ENCODE assay signal across 9 cellular contexts in the genomic region with DNA sequence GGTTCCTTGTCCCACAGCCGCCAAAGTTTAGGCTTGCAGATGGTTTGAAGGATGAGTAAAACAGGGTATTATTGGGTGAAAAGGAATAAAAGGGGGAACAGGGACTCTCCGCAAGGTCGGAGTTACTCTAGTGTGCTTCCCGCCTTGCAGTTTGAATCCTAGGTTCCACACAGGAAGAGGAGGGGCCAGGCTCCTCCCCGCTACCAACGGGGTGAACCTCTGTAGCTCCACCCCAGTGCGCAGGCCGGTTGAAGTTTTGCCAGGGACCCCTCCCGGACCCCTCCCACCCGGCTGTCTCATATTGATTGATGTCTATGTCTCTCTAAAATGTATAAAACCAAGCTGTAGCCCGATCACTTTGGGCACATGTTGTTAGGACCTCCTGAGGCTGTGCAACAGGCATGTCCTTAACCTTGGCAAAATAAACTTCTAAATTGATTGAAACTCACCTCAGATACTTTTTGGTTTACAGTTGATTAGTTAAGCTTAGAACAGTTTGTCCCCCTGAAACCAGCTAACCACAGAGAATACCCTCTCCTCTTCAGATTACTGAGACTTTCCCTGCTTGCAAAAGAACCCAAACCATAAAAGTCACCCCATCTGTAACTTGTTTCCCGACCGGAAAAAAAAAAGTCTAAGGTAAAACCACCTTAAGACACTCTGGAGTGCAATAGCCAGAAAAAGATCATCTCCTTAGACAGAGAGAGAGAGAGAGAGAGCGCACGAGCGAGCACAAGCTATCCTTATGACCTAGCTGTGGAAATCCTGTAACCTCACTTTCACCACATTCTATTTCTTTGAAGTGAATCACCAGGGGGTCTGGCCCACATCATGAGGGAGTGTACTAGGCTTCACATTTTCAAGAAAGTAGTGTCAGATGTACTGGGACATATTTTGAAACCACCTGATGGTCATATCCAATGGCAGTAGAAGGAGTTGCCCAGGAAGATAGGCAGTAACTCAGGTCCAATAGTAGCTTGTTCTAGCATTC. TPM values are rescaled to one million over a fixed set of nuclear protein-coding genes. Genes with fewer than 3 reads are reported as not detected.
DNase-seq lines count a peak whose midpoint lies in the region; ATAC-seq, FAIRE-seq and TF ChIP-seq lines count a peak whose summit lies in the region.
"Had no signal": no experiment of that assay in that cellular context is flagged by ENCODE, and none has a peak within 500 bp of the region (broad histone marks: within the 10 kb centered on the region; RNA-seq: fewer than 3 reads in every experiment).

No MANE protein-coding gene starts in this region.

- POLR2A ChIA-PET in GM12878 (lab: Charles Lee), result interaction anchor here (0.7 kb wide), 1 partner anchor 1470 kb away, joined by 4 read pairs; no protein-coding TSS in a partner anchor

- no peak overlapping the region for H3K27ac Mint-ChIP-seq in activated naive CD4-positive, alpha-beta T cell treated with anti-CD3 and anti-CD28 coated beads, Interleukin-2, amount 10 ng/mL, durations not matched to agents 7 days and 5 days
- H3K27ac Mint-ChIP-seq in chondrocyte (ENCODE audit: unreplicated experiment), result no peak overlapping the region
- H3K27ac Mint-ChIP-seq: CD4-positive, CD25-positive, alpha-beta regulatory T cell had no signal

- TF ChIP-seq POLR2A in GM12878 (IDR thresholded peaks at IDR 0.05; ENCODE audit: low read depth, low read length) (no peak), testis (IDR thresholded peaks at IDR 0.05) (no peak)

- H3K4me1 ChIP-seq in GM12878 (ENCODE audit: control insufficient read depth, insufficient read depth, low read length), result peaks cover 9% of the 10 kb centered on the region; the same call in 1 of the 2 replicates
- no peaks in the 10 kb centered on the region for H3K4me1 ChIP-seq in testis

- H3K27ac ChIP-seq in GM12878 (ENCODE audit: control insufficient read depth, insufficient read depth) (no peak overlapping the region), testis (no peak overlapping the region)

- SMC1A ChIA-PET in GM12878 (lab: Charles Lee; ENCODE audit: uncharacterized antibody, unreplicated experiment), result interaction anchor here (1.5 kb wide), 1 partner anchor 25 kb away, joined by 4 read pairs; no protein-coding TSS in a partner anchor

- no peak overlapping the region for H3K9ac ChIP-seq in GM12878 (ENCODE audit: control insufficient read depth, insufficient read depth, low read length)

- H3K4me2 ChIP-seq in GM12878 (ENCODE audit: control insufficient read depth, insufficient read depth), result peak overlapping the region; percentile 31

- no peaks in the 10 kb centered on the region for H3K79me2 ChIP-seq in GM12878 (ENCODE audit: control insufficient read depth, insufficient read depth, low read length)

- H3K9me3 ChIP-seq in GM12878 (replicated peaks; ENCODE audit: control insufficient read depth, insufficient read depth, low read length) (no peaks in the 10 kb centered on the region), testis (no peaks in the 10 kb centered on the region)

- no TSS peak for BruUV-seq in GM12878 (replicated peaks; lab: Mats Ljungman, UMichigan)

- H3K4me3 Mint-ChIP-seq in activated naive CD4-positive, alpha-beta T cell treated with anti-CD3 and anti-CD28 coated beads, Interleukin-2, amount 10 ng/mL, durations not matched to agents 7 days and 5 days, result no peak overlapping the region
- H3K4me3 Mint-ChIP-seq in chondrocyte (ENCODE audit: unreplicated experiment), result no peak overlapping the region
- H3K4me3 Mint-ChIP-seq: CD4-positive, CD25-positive, alpha-beta regulatory T cell had no signal

- in situ Hi-C loops in GM12878 (cut with MboI), result no loop called here

- peak; percentile 25 for DNase-seq in activated naive CD4-positive, alpha-beta T cell treated with anti-CD3 and anti-CD28 coated beads, Interleukin-2, amount 10 ng/mL, durations not matched to agents 7 days and 5 days
- DNase-seq in activated naive CD4-positive, alpha-beta T cell treated with Interleukin-2 at 50 U/mL for 16 hours, result no peak
- peak; percentile 33 for DNase-seq in GM12878 (ENCODE audit: low read depth, low spot score)
- peak; percentile 44 for DNase-seq in testis
- DNase-seq in chondrocyte (ENCODE audit: low spot score), result no peak
- DNase-seq in T-helper 1 cell, result no peak
- DNase-seq in NK-92 (lab: John Stamatoyannopoulos, UW; ENCODE audit: unreplicated experiment), result no peak

- FAIRE-seq in GM12878 (lab: Jason Lieb, UNC), result peak; percentile 44

- peak; percentile 76 for ATAC-seq in HG03196 (IDR thresholded peaks at IDR 0.05; ENCODE audit: unreplicated experiment)
- peak; percentile 90 for ATAC-seq in GM12878

- H3K9me3 Mint-ChIP-seq in activated naive CD4-positive, alpha-beta T cell treated with anti-CD3 and anti-CD28 coated beads, Interleukin-2, amount 10 ng/mL, durations not matched to agents 7 days and 5 days, result no peaks in the 10 kb centered on the region
- H3K9me3 Mint-ChIP-seq in chondrocyte (ENCODE audit: low read depth), result no peaks in the 10 kb centered on the region

- WGBS in GM12878 (ENCODE audit: insufficient coverage, insufficient replicate concordance, low lambda C conversion rate, missing lambda C conversion rate), result 10% methylated on average over 16 of the region's 16 CpGs
- 51 to 56% methylated on average over 16 of the region's 16 CpGs for WGBS in testis, 2 donors

- TF ChIP-seq CTCF in GM12878 (IDR thresholded peaks at IDR 0.05 in 2 of 3, conservative IDR thresholded peaks at IDR 0.05 in 1 of 3; ENCODE audit: control insufficient read depth in 2 of 3, extremely low read depth in 1 of 3, insufficient read depth in 1 of 3, low read depth in 3 of 3, low read length in 3 of 3) (no peak), testis (IDR thresholded peaks at IDR 0.05) (no peak), chondrocyte (IDR thresholded peaks at IDR 0.05) (no peak)

- H2AFZ ChIP-seq in GM12878 (ENCODE audit: control insufficient read depth, low read depth, low read length), result peak overlapping the region; percentile 47

- TF ChIP-seq RAD21 in GM12878 (IDR thresholded peaks at IDR 0.05; ENCODE audit: insufficient read depth, low read depth, low read length), result no peak

- H3K27me3 ChIP-seq in GM12878 (replicated peaks in 1 of 2; ENCODE audit: control insufficient read depth in 2 of 2, insufficient read depth in 2 of 2, low read length in 1 of 2) (peaks cover 0 to 2% of the 10 kb centered on the region in 2 experiments; a peak in 1 of 4 replicates), testis (no peaks in the 10 kb centered on the region)

- H3K36me3 Mint-ChIP-seq in activated naive CD4-positive, alpha-beta T cell treated with anti-CD3 and anti-CD28 coated beads, Interleukin-2, amount 10 ng/mL, durations not matched to agents 7 days and 5 days, result no peaks in the 10 kb centered on the region
- H3K36me3 Mint-ChIP-seq in chondrocyte (ENCODE audit: low read depth), result no peaks in the 10 kb centered on the region
- H3K36me3 Mint-ChIP-seq: CD4-positive, CD25-positive, alpha-beta regulatory T cell had no signal

- H4K20me1 ChIP-seq in GM12878 (ENCODE audit: control insufficient read depth, insufficient read depth), result no peaks in the 10 kb centered on the region

- CTCF ChIA-PET in activated naive CD4-positive, alpha-beta T cell treated with anti-CD3 and anti-CD28 coated beads, Interleukin-2, amount 10 ng/mL, durations not matched to agents 7 days and 5 days (lab: Charles Lee), result interaction anchor here (1.7 kb wide), 1 partner anchor 62 kb away, joined by 5 read pairs; no protein-coding TSS in a partner anchor
- CTCF ChIA-PET in GM12878 (lab: Yijun Ruan, JAX), result interaction anchor here (0.6 to 1.4 kb wide), 8 partner anchors 8 to 258 kb away, joined by 3 to 7 read pairs (median 3); a partner anchor contains a TSS

- RAD21 ChIA-PET in GM12878 (lab: Charles Lee; ENCODE audit: unreplicated experiment), result interaction anchor here (0.6 to 1.1 kb wide), 5 partner anchors 11 to 201 kb away, joined by 3 to 6 read pairs (median 3); a partner anchor contains a TSS

- peaks cover 2% of the 10 kb centered on the region for H3K4me1 Mint-ChIP-seq in activated naive CD4-positive, alpha-beta T cell treated with anti-CD3 and anti-CD28 coated beads, Interleukin-2, amount 10 ng/mL, durations not matched to agents 7 days and 5 days
- peaks cover 4% of the 10 kb centered on the region for H3K4me1 Mint-ChIP-seq in chondrocyte (ENCODE audit: low read depth)

- intact Hi-C loops in GM12878 (cut with micrococcal nuclease; ENCODE audit: unreplicated experiment) (no loop called here), testis (cut with DNase I; ENCODE audit: low total_unique reads) (no loop called here)

- no peaks in the 10 kb centered on the region for H3K36me3 ChIP-seq in GM12878 (ENCODE audit: control insufficient read depth in 2 of 2, insufficient read depth in 2 of 2, low read length in 1 of 2)
- no peaks in the 10 kb centered on the region for H3K36me3 ChIP-seq in testis (ENCODE audit: low read depth, missing control alignments)

- H3K4me3 ChIP-seq in GM12878, result peak overlapping the region; percentile 25
- H3K4me3 ChIP-seq in testis, result peak overlapping the region in 1 of 2 donors; percentile 29

- H3K27me3 Mint-ChIP-seq in activated naive CD4-positive, alpha-beta T cell treated with anti-CD3 and anti-CD28 coated beads, Interleukin-2, amount 10 ng/mL, durations not matched to agents 7 days and 5 days, result peaks cover 28% of the 10 kb centered on the region
- peaks cover 7% of the 10 kb centered on the region for H3K27me3 Mint-ChIP-seq in chondrocyte (ENCODE audit: low read depth)

- no peak for TF ChIP-seq EP300 in GM12878 (IDR thresholded peaks at IDR 0.05; ENCODE audit: borderline replicate concordance in 1 of 2, control insufficient read depth in 1 of 2, low read depth in 2 of 2, low read length in 2 of 2)

TF ChIP-seq in GM12878, 131 proteins besides CTCF, POLR2A, EP300 and RAD21 (continues in another document):
- TF ChIP-seq YBX1 (IDR thresholded peaks at IDR 0.05), result no peak

RNA-seq across cellular contexts. Expression of a gene that starts 11.3 kb away (rescaled TPM):
- total RNA-seq in GM12878 (2013; cell fraction: nucleolus; rRNA removed), result 31.3 and 38.6 TPM in 2 replicates
- total RNA-seq in GM12878 (2014; rRNA removed) (20.2 and 22.8 TPM in 2 replicates), GM12878 (2014; rRNA removed; fragmentation: Illumina TruSeq; extraction: Trizol) (30.4 and 30.8 TPM in 2 replicates), GM12878 (2021) (19.6 and 22.1 TPM in 2 replicates), testis (10 to 100 TPM; 28.1 to 29.9 TPM), chondrocyte (15.4 to 18.7 TPM (median 15.6 TPM) in 3 replicates)
- polyA plus RNA-seq in GM12878 (2011; ENCODE audit: low read depth), result 4.9 TPM
- polyA plus RNA-seq in GM12878 (2011; rRNA removed) (21.3 and 34.3 TPM in 2 replicates), GM12878 (2014; fragmentation: Illumina TruSeq; extraction: Trizol) (22.2 and 36.4 TPM in 2 replicates), GM12878 (2014; fragmentation: Nextera tagmentation; extraction: Ambion mirVana) (10 to 100 TPM; 14.5 to 23.3 TPM), GM12878 (2014; rRNA removed) (18.3 and 23.0 TPM in 2 replicates), GM12878 (2016; fragmentation: Nextera tagmentation; extraction: Ambion mirVana) (10 to 100 TPM; 24.1 to 26.7 TPM), testis (ENCODE audit: insufficient read depth, low read depth, low replicate concordance) (19.0 TPM)
- 7.9 and 9.5 TPM in 2 replicates for polyA plus RNA-seq in GM12878 (2011; cell fraction: cytosol; rRNA removed)
- 7.5 and 10.1 TPM in 2 replicates for polyA plus RNA-seq in GM12878 (2011; cell fraction: nucleus; rRNA removed)
- 8.8 and 13.6 TPM in 2 replicates for polyA plus RNA-seq in GM12878 (2012)
- 4.8 and 6.7 TPM in 2 replicates for polyA minus RNA-seq in GM12878 (2011; rRNA and poly(A)+ RNA removed)
- polyA minus RNA-seq in GM12878 (2011; cell fraction: cytosol; rRNA and poly(A)+ RNA removed), result 4.9 and 6.7 TPM in 2 replicates
- 7.3 and 13.0 TPM in 2 replicates for polyA minus RNA-seq in GM12878 (2011; cell fraction: nucleus; rRNA and poly(A)+ RNA removed)

Comparison
In these comparisons a context has a peak if more than half of its experiments do, and no peak if none do; other contexts are left out.
1. DNase-seq: peak in activated naive CD4-positive, alpha-beta T cell treated with anti-CD3 and anti-CD28 coated beads, Interleukin-2, amount 10 ng/mL, durations not matched to agents 7 days and 5 days (single experiment), GM12878 (single experiment) and testis (single experiment); none in activated naive CD4-positive, alpha-beta T cell treated with Interleukin-2 at 50 U/mL for 16 hours (single experiment), chondrocyte (single experiment), T-helper 1 cell (0 of 5) and NK-92 (single experiment).